ENCODE assay signal across 21 cellular contexts in the genomic region with DNA sequence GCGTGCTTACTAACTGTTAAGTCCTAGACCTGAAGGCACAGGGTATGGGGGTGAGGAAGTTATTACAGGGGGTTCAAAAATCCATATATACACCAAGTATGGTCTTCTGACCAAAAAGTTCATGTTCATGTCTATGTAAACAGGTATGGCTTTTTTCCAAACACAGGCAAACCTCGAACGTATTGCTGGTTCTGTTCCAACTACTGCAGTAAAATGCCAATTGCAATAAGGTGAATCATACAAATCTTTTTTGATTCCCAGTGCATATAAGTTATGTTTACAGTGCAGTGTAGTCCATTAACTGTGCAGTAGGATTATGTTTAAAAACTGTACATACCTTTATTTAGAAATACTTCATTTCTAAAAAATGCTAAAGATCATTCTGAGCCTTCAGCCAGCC.
A peak's percentile ranks its signal among the peaks of the same experiment; 100 is the strongest.
DNase-seq lines count a peak whose midpoint lies in the region; FAIRE-seq and TF ChIP-seq lines count a peak whose summit lies in the region.
"Had no signal": no experiment of that assay in that cellular context is flagged by ENCODE, and none has a peak within 500 bp of the region (broad histone marks: within the 10 kb centered on the region; RNA-seq: fewer than 3 reads in every experiment).

No MANE protein-coding gene starts in this region.

- no peak overlapping the region for H3K4me2 ChIP-seq in GM23248 (ENCODE audit: unreplicated experiment)
- H3K4me2 ChIP-seq: A549; BLaER1 treated with 17β-estradiol and CSF1 and Interleukin-3, amounts not matched to agents 10 nM and 100 nM had no signal

- no peak overlapping the region for H3K9ac ChIP-seq in GM23248
- H3K9ac ChIP-seq: BLaER1 treated with 17β-estradiol and CSF1 and Interleukin-3, amounts not matched to agents 10 nM and 100 nM had no signal

- no peaks in the 10 kb centered on the region for H3K36me3 Mint-ChIP-seq in MCF 10A (ENCODE audit: insufficient read depth, unreplicated experiment)
- H3K36me3 Mint-ChIP-seq: CD8-positive, alpha-beta T cell had no signal

- no peak overlapping the region for H3K27ac Mint-ChIP-seq in MCF 10A (ENCODE audit: low read depth, unreplicated experiment)
- H3K27ac Mint-ChIP-seq: B cell; CD4-positive, alpha-beta T cell; CD8-positive, alpha-beta T cell had no signal

- no peaks in the 10 kb centered on the region for H3K9me2 ChIP-seq in GM23248 (ENCODE audit: insufficient read depth)

- 42 to 45% methylated on average over 3 of the region's 3 CpGs for WGBS in GM23248 (ENCODE audit: low coverage in 1 of 2, low lambda C conversion rate in 2 of 2, missing lambda C conversion rate in 2 of 2), 2 experiments

- no peaks in the 10 kb centered on the region for H3K27me3 Mint-ChIP-seq in MCF 10A (ENCODE audit: insufficient read depth, unreplicated experiment)
- H3K27me3 Mint-ChIP-seq: B cell; CD4-positive, alpha-beta T cell had no signal

- H3K4me1 Mint-ChIP-seq in MCF 10A (ENCODE audit: insufficient read depth, unreplicated experiment) = peaks cover 19% of the 10 kb centered on the region
- H3K4me1 Mint-ChIP-seq: B cell had no signal

- H2AFZ ChIP-seq in GM23248 = no peak overlapping the region

- no TSS peak for BruUV-seq in MCF 10A (replicated peaks; lab: Mats Ljungman, UMichigan)

- H3K4me1 ChIP-seq in breast epithelium (no peaks in the 10 kb centered on the region), GM23248 (ENCODE audit: insufficient read depth) (no peaks in the 10 kb centered on the region)
- H3K4me1 ChIP-seq: A549, Caco-2 had no signal

- no peak overlapping the region for H3K4me3 ChIP-seq in breast epithelium
- no peak overlapping the region for H3K4me3 ChIP-seq in bronchial epithelial cell (ENCODE audit: low read depth, low read length)
- no peak overlapping the region for H3K4me3 ChIP-seq in GM23248
- H3K4me3 ChIP-seq: A549; BLaER1 treated with 17β-estradiol and CSF1 and Interleukin-3, amounts not matched to agents 10 nM and 100 nM had no signal

- H3K36me3 ChIP-seq in breast epithelium (no peaks in the 10 kb centered on the region), bronchial epithelial cell (ENCODE audit: control insufficient read depth, insufficient read depth, low read length) (no peaks in the 10 kb centered on the region), GM23248 (ENCODE audit: low read depth) (no peaks in the 10 kb centered on the region)
- H3K36me3 ChIP-seq: BLaER1 treated with 17β-estradiol and CSF1 and Interleukin-3, amounts not matched to agents 10 nM and 100 nM had no signal

- CTCF ChIA-PET in MCF 10A (lab: Yijun Ruan, JAX) = no interaction called here

- intact Hi-C loops in MCF 10A (cut with micrococcal nuclease) = no loop called here
- intact Hi-C loops in breast epithelium (cut with DNase I; ENCODE audit: low total_unique reads) = loop anchor here (10.0 kb wide), 1 partner anchor 935 kb away; no protein-coding TSS in a partner anchor

- no peaks in the 10 kb centered on the region for H3K79me2 ChIP-seq in GM23248 (ENCODE audit: insufficient read depth)

- H3K27me3 ChIP-seq in breast epithelium = no peaks in the 10 kb centered on the region
- H3K27me3 ChIP-seq in bronchial epithelial cell (ENCODE audit: control insufficient read depth, insufficient read depth, low read length) = no peaks in the 10 kb centered on the region
- H3K27me3 ChIP-seq in GM23248 (replicated peaks; ENCODE audit: insufficient read depth) = no peaks in the 10 kb centered on the region
- H3K27me3 ChIP-seq: BLaER1 treated with 17β-estradiol and CSF1 and Interleukin-3, amounts not matched to agents 10 nM and 100 nM had no signal

- H3K27ac ChIP-seq in breast epithelium (no peak overlapping the region), GM23248 (no peak overlapping the region)
- H3K27ac ChIP-seq: 22Rv1; A549; BLaER1 treated with 17β-estradiol and CSF1 and Interleukin-3, amounts not matched to agents 10 nM and 100 nM; C4-2B had no signal

- no peaks in the 10 kb centered on the region for H3F3A ChIP-seq in GM23248 (ENCODE audit: insufficient read depth)

- DNase-seq in MCF 10A (ENCODE audit: unreplicated experiment) (peak; percentile 57), breast epithelium (ENCODE audit: low spot score in 2 of 2) (no peak), bronchial epithelial cell (ENCODE audit: low read depth) (peak; percentile 50), NCI-H82 (lab: John Stamatoyannopoulos, UW) (no peak), GM23248 (no peak)
- DNase-seq: AML-193; Caco-2; Calu3; CD4-positive, alpha-beta T cell; CD8-positive, alpha-beta T cell; DMS79 treated with DMSO at 0.1 percent for 48 hours; GF-D8 had no signal

- POLR2A ChIA-PET in MCF 10A (lab: Yijun Ruan, JAX) = no interaction called here

- no peak for TF ChIP-seq CTCF in MCF 10A (IDR thresholded peaks at IDR 0.05; ENCODE audit: unreplicated experiment)
- TF ChIP-seq CTCF in breast epithelium (IDR thresholded peaks at IDR 0.05) = no peak
- TF ChIP-seq CTCF in bronchial epithelial cell (IDR thresholded peaks at IDR 0.05; ENCODE audit: insufficient read depth, low read length, severe bottlenecking) = no peak

- FAIRE-seq in bronchial epithelial cell (lab: Jason Lieb, UNC) = no peak
- FAIRE-seq: A549, D721Med, G401.6, GM12891, GM19239 had no signal

- in situ Hi-C loops in GM23248 (cut with MboI) = no loop called here

- no peaks in the 10 kb centered on the region for H4K20me1 ChIP-seq in GM23248 (ENCODE audit: insufficient read depth)
- H4K20me1 ChIP-seq: BLaER1 treated with 17β-estradiol and CSF1 and Interleukin-3, amounts not matched to agents 10 nM and 100 nM had no signal

- TF ChIP-seq POLR2A in breast epithelium (IDR thresholded peaks at IDR 0.05) = no peak

- no peaks in the 10 kb centered on the region for H3K9me3 Mint-ChIP-seq in MCF 10A (ENCODE audit: unreplicated experiment)
- H3K9me3 Mint-ChIP-seq: CD4-positive, alpha-beta T cell had no signal

- no peaks in the 10 kb centered on the region for H3K9me3 ChIP-seq in breast epithelium
- H3K9me3 ChIP-seq in GM23248 (ENCODE audit: low read depth) = no peaks in the 10 kb centered on the region
- H3K9me3 ChIP-seq: A549; BLaER1 treated with 17β-estradiol and CSF1 and Interleukin-3, amounts not matched to agents 10 nM and 100 nM; Caco-2 had no signal

- no peak overlapping the region for H3K4me3 Mint-ChIP-seq in MCF 10A (ENCODE audit: unreplicated experiment)
- H3K4me3 Mint-ChIP-seq: B cell; CD4-positive, alpha-beta T cell; CD8-positive, alpha-beta T cell had no signal

Comparison
In these comparisons a context has a peak if more than half of its experiments do, and no peak if none do; other contexts are left out.
1. DNase-seq: peak in MCF 10A (single experiment) and bronchial epithelial cell (single experiment); none in breast epithelium (0 of 2), NCI-H82 (single experiment) and GM23248 (single experiment).